ENCODE assay signal across 9 cellular contexts in the genomic region with DNA sequence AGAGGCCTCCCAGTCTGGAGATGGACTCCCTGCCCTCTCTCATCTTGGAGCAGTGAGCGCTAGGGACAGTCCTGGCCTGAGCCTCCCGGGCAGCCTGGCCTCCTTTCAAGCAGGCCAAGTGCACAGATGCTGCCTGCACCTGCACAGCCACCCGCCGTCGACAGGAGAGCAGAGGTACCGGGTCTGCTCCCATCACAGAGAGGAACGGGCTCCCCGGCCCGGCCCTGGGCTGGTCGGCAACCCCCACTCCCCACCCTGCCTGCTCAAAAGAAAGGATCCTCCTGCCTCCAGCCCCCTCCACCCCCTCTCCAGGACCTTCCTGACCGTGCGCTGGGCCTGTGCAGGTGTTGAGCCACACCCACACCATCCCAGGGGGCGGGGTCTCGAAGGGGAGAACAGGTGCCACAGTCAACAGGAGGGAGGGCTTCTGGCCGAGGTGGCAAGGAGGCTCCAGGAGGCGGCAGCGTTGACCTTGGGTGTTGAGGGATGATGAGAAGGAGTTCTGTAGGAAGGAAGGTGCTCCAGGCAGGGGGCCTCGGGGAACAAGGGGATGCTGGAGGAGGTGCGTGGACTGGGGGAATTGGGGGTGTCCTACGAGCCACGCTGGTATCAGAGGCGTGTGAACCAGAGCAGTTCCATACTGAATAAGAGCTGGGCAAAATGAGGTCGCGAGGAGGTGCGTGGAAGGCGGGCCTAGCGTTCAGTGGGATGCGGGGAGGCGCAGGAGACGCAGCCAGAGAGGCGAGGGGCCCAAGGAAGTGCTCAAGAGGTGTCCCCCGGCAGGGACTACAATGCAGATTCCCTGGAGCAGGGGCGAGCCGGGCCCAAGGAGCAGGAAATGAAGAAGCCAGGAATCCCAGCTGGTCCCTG. TPM values are rescaled to one million over a fixed set of nuclear protein-coding genes. Genes with fewer than 3 reads are reported as not detected.
DNase-seq lines count a peak whose midpoint lies in the region; ATAC-seq and TF ChIP-seq lines count a peak whose summit lies in the region.
"Had no signal": no experiment of that assay in that cellular context is flagged by ENCODE, and none has a peak within 500 bp of the region (broad histone marks: within the 10 kb centered on the region; RNA-seq: fewer than 3 reads in every experiment).

No MANE protein-coding gene starts in this region.

- no peak overlapping the region for H3T11ph ChIP-seq in H9 (ENCODE audit: low read length)

- no peak overlapping the region for H3K23ac ChIP-seq in H9 (ENCODE audit: insufficient read length, low read depth, low read length)

- H3K18ac ChIP-seq in H9 (ENCODE audit: insufficient read length, low read depth, low read length) = no peak overlapping the region

- CTCF ChIA-PET in AG04450 (lab: Charles Lee) = interaction anchor here (0.6 to 1.1 kb wide), 2 partner anchors 70 to 313 kb away, joined by 3 to 4 read pairs; partner anchors contain the start of genes GALNS and TRAPPC2L

- no peak overlapping the region for H2BK120ac ChIP-seq in H9 (ENCODE audit: low read depth, low read length, poor library complexity, severe bottlenecking)

- H2AK5ac ChIP-seq in H9 (ENCODE audit: insufficient read length, low read length) = no peak overlapping the region

- no peaks in the 10 kb centered on the region for H3K79me1 ChIP-seq in H9 (ENCODE audit: insufficient read depth, low read depth, low read length, poor library complexity, severe bottlenecking)

- no peaks in the 10 kb centered on the region for H4K20me1 ChIP-seq in H9 (ENCODE audit: control insufficient read depth, insufficient read depth, insufficient read length)

- no peak for DNase-seq in AG04450 (ENCODE audit: low read depth, low spot score)
- DNase-seq in H9 = peak; percentile 91
- DNase-seq in RWPE2 (ENCODE audit: low spot score) = no peak
- no peak for DNase-seq in glutamatergic neuron
- no peak for DNase-seq in stimulated activated naive CD8-positive, alpha-beta T cell treated with anti-CD3 and anti-CD28 coated beads, Interleukin-15, amount 100 ng/mL, for 72 hours
- DNase-seq in pons (ENCODE audit: low spot score) = no peak
- no peak for DNase-seq in posterior vena cava (ENCODE audit: low spot score)

- no peaks in the 10 kb centered on the region for H3K36me3 ChIP-seq in RWPE2 (ENCODE audit: low read depth)

- H3K27me3 ChIP-seq in AG04450 (ENCODE audit: control insufficient read depth, insufficient read depth, low read length) (peaks cover 71% of the 10 kb centered on the region), H9 (ENCODE audit: insufficient read depth, low read length) (no peaks in the 10 kb centered on the region), RWPE2 (ENCODE audit: insufficient read depth, poor library complexity, severe bottlenecking) (peaks cover 10% of the 10 kb centered on the region)

- no peak overlapping the region for H4K5ac ChIP-seq in H9 (ENCODE audit: insufficient read length, low read depth, low read length)

- H3K14ac ChIP-seq in H9 (ENCODE audit: insufficient read depth, low read length) = no peak overlapping the region

- H2BK20ac ChIP-seq in H9 (ENCODE audit: low read depth, low read length, poor library complexity, severe bottlenecking) = no peak overlapping the region

- no peak overlapping the region for H2BK15ac ChIP-seq in H9 (ENCODE audit: low read depth, low read length)

- no peak for TF ChIP-seq CTCF in AG04450 (IDR thresholded peaks at IDR 0.05; ENCODE audit: low read depth, low read length)
- TF ChIP-seq CTCF in H9 (conservative IDR thresholded peaks at IDR 0.05) = peak; percentile 23; the same call in 1 of the 3 replicates
- no peak for TF ChIP-seq CTCF in RWPE2 (IDR thresholded peaks at IDR 0.05; ENCODE audit: poor library complexity, severe bottlenecking)
- no peak for TF ChIP-seq CTCF in glutamatergic neuron (IDR thresholded peaks at IDR 0.05; ENCODE audit: partially characterized antibody, unreplicated experiment)

- peak overlapping the region; percentile 45 for H3K4me2 ChIP-seq in H9 (ENCODE audit: insufficient read depth, insufficient read length, low read length)

- H3K27me3 Mint-ChIP-seq in H9 (ENCODE audit: low read depth) (peaks cover 21% of the 10 kb centered on the region), glutamatergic neuron (ENCODE audit: unreplicated experiment) (peaks cover 4% of the 10 kb centered on the region)
- peaks cover 32% of the 10 kb centered on the region for H3K27me3 Mint-ChIP-seq in stimulated activated naive CD8-positive, alpha-beta T cell treated with anti-CD3 and anti-CD28 coated beads, Interleukin-15, amount 100 ng/mL, for 72 hours

- no peak overlapping the region for H3K56ac ChIP-seq in H9 (ENCODE audit: insufficient read length, low read depth, low read length)

- H3K4me1 ChIP-seq in H9 (ENCODE audit: insufficient read depth, low read length) (no peaks in the 10 kb centered on the region), RWPE2 (ENCODE audit: insufficient read depth, poor library complexity, severe bottlenecking) (no peaks in the 10 kb centered on the region)

- H2AFZ ChIP-seq in H9 (ENCODE audit: low read length) = no peak overlapping the region

- H2BK5ac ChIP-seq in H9 (ENCODE audit: insufficient read length, low read length) = no peak overlapping the region

- peak overlapping the region in 1 of 3 experiments; percentile 31; a peak in 1 of 7 replicates for H3K27ac Mint-ChIP-seq in H9
- H3K27ac Mint-ChIP-seq in glutamatergic neuron (ENCODE audit: unreplicated experiment) = no peak overlapping the region
- no peak overlapping the region for H3K27ac Mint-ChIP-seq in stimulated activated naive CD8-positive, alpha-beta T cell treated with anti-CD3 and anti-CD28 coated beads, Interleukin-15, amount 100 ng/mL, for 72 hours

- H3K36me3 Mint-ChIP-seq in H9 (ENCODE audit: insufficient read depth in 1 of 3, low read depth in 3 of 3) = no peaks in the 10 kb centered on the region
- no peaks in the 10 kb centered on the region for H3K36me3 Mint-ChIP-seq in glutamatergic neuron (ENCODE audit: unreplicated experiment)

- no peak overlapping the region for H3K9ac ChIP-seq in H9 (ENCODE audit: extremely low read depth, insufficient read length, low read length)

- intact Hi-C loops in posterior vena cava (cut with DNase I) = no loop called here

- peaks cover 6% of the 10 kb centered on the region for H3K23me2 ChIP-seq in H9 (ENCODE audit: insufficient read length, low read depth, low read length, poor library complexity, severe bottlenecking)

- H3K27ac ChIP-seq in AG04450 (ENCODE audit: low read depth, low read length) (no peak overlapping the region), H9 (ENCODE audit: insufficient read length, low read depth, low read length) (no peak overlapping the region), RWPE2 (ENCODE audit: poor library complexity, severe bottlenecking) (no peak overlapping the region)

- POLR2A ChIA-PET in AG04450 (lab: Yijun Ruan, JAX) = no interaction called here

- H4K91ac ChIP-seq in H9 (ENCODE audit: insufficient read length, low read depth, low read length) = no peak overlapping the region

- H3K79me2 ChIP-seq in H9 (ENCODE audit: insufficient read depth, low read length) = no peaks in the 10 kb centered on the region

- WGBS in H9 (ENCODE audit: extremely low coverage, insufficient read length, low lambda C conversion rate) = no CpG with 5 or more reads among the region's 34 CpGs

- H3K4me1 Mint-ChIP-seq in H9 (peaks cover 12 to 31% of the 10 kb centered on the region in 2 experiments), glutamatergic neuron (ENCODE audit: low read depth, unreplicated experiment) (peaks cover 12% of the 10 kb centered on the region)
- peaks cover 20% of the 10 kb centered on the region for H3K4me1 Mint-ChIP-seq in stimulated activated naive CD8-positive, alpha-beta T cell treated with anti-CD3 and anti-CD28 coated beads, Interleukin-15, amount 100 ng/mL, for 72 hours

- H3K9me3 Mint-ChIP-seq in H9 = no peaks in the 10 kb centered on the region
- no peaks in the 10 kb centered on the region for H3K9me3 Mint-ChIP-seq in glutamatergic neuron (ENCODE audit: unreplicated experiment)
- no peaks in the 10 kb centered on the region for H3K9me3 Mint-ChIP-seq in stimulated activated naive CD8-positive, alpha-beta T cell treated with anti-CD3 and anti-CD28 coated beads, Interleukin-15, amount 100 ng/mL, for 72 hours

- H3K9me3 ChIP-seq in AG04450 (ENCODE audit: control insufficient read depth, insufficient read depth, low read length) (peaks cover 4% of the 10 kb centered on the region; the same call in 1 of the 2 replicates), H9 (ENCODE audit: control insufficient read depth, low read depth, low read length) (no peaks in the 10 kb centered on the region), RWPE2 (ENCODE audit: severe bottlenecking) (no peaks in the 10 kb centered on the region)

- H3K4ac ChIP-seq in H9 (ENCODE audit: low read depth, low read length) = no peak overlapping the region

- H3K4me3 ChIP-seq in AG04450 (ENCODE audit: low read depth, low read length) (peak overlapping the region; percentile 35), RWPE2 (ENCODE audit: severe bottlenecking) (no peak overlapping the region)

- no peak overlapping the region for H2BK12ac ChIP-seq in H9 (ENCODE audit: insufficient read length, low read depth, low read length)

- ATAC-seq in RWPE2 (ENCODE audit: low read depth) = peak; percentile 15; the same call in 1 of the 3 replicates
- peak; percentile 4 for ATAC-seq in stimulated activated naive CD8-positive, alpha-beta T cell treated with anti-CD3 and anti-CD28 coated beads, Interleukin-15, amount 100 ng/mL, for 72 hours
- ATAC-seq in GM19351 (IDR thresholded peaks at IDR 0.05; ENCODE audit: unreplicated experiment) = no peak

- H4K8ac ChIP-seq in H9 (replicated peaks; ENCODE audit: insufficient read length, low read depth, low read length) = no peak overlapping the region

- H3K4me3 Mint-ChIP-seq in H9 (peak overlapping the region; percentile 56 to 80), glutamatergic neuron (ENCODE audit: unreplicated experiment) (peak overlapping the region; percentile 75)
- H3K4me3 Mint-ChIP-seq in stimulated activated naive CD8-positive, alpha-beta T cell treated with anti-CD3 and anti-CD28 coated beads, Interleukin-15, amount 100 ng/mL, for 72 hours = peak overlapping the region; percentile 76 to 82

RNA-seq across cellular contexts. Expression of gene CDH15, which starts 1.0 kb away (rescaled TPM):
- 0.11 and 0.12 TPM in 2 replicates for polyA plus RNA-seq in AG04450 (2011; rRNA removed)
- polyA minus RNA-seq in AG04450 (2011; rRNA and poly(A)+ RNA removed) = not detected in 2 replicates
- total RNA-seq in H9 (2021) (0.18 and 0.28 TPM in 2 replicates), glutamatergic neuron (ENCODE audit: unreplicated experiment) (12.6 TPM), posterior vena cava (under 1 TPM in 1 of 2 donors, not detected in 1; 0.46 TPM)
- total RNA-seq: subcutaneous adipose tissue had no signal

RNA-seq across cellular contexts. Expression of gene SLC22A31, which starts 29.8 kb away (rescaled TPM):
- polyA plus RNA-seq in AG04450 (2011; rRNA removed) = 0.25 TPM in 1 of 2 replicates, not detected in the other
- polyA minus RNA-seq in AG04450 (2011; rRNA and poly(A)+ RNA removed) = not detected in 2 replicates
- 7.7 and 8.1 TPM in 2 replicates for total RNA-seq in H9 (2021)
- total RNA-seq in glutamatergic neuron (ENCODE audit: unreplicated experiment) = 3.9 TPM
- 1 to 10 TPM in 1 of 2 donors, not detected in 1; 4.5 TPM for total RNA-seq in posterior vena cava
- total RNA-seq: subcutaneous adipose tissue had no signal

RNA-seq across cellular contexts. Expression of gene ZNF778, which starts 46.9 kb away (rescaled TPM):
- 11.3 and 13.1 TPM in 2 replicates for polyA plus RNA-seq in AG04450 (2011; rRNA removed)
- polyA minus RNA-seq in AG04450 (2011; rRNA and poly(A)+ RNA removed) = 11.8 and 22.6 TPM in 2 replicates
- total RNA-seq in H9 (2021) (16.4 and 17.5 TPM in 2 replicates), glutamatergic neuron (ENCODE audit: unreplicated experiment) (36.2 TPM), posterior vena cava (1 to 10 TPM; 8.4 to 9.3 TPM)
